In the genomic region with DNA sequence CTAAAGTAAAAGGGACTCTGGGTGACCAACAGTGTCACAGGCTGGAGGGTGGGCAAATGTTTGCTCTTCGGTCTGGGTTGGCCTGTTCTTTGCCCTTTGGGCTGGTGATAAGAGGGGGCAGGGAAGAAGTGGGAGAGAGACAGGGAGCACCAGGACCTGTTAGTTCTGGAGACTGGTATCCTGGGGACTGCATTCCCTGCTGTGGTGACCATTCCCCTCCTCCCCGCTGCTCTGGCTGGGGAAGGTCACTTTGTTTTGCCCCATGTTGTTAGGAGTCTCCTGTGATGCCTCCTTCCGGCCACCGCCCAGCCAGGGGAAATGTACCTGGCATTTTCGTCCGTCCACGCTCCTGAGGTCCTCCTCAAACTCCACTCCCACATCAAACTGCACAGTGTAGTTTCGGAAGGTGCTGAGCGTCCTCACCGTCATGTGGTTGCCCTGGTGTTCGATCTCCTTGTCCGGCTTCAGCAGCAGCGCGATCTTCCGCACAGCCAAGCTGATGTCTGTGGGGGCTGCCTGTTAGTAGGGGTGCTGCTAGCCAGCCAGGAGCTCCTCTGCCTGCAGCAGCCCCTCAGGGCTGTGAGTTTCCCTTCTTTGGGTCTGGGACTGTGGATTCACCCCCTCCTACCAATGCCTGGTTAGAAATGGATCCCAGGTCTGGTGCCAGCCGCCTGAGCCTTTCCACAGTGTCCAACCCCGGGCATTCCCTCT, we compare ENCODE assay signal across 12 cellular contexts. TPM values are rescaled to one million over a fixed set of nuclear protein-coding genes. Genes with fewer than 3 reads are reported as not detected.
DNase-seq lines count a peak whose midpoint lies in the region; ATAC-seq, FAIRE-seq and TF ChIP-seq lines count a peak whose summit lies in the region.
"Had no signal": no experiment of that assay in that cellular context is flagged by ENCODE, and none has a peak within 500 bp of the region (broad histone marks: within the 10 kb centered on the region; RNA-seq: fewer than 3 reads in every experiment).

No MANE protein-coding gene starts in this region.

- H3K27ac ChIP-seq in K562 (ENCODE audit: extremely low read depth, low read depth, low read length) (peak overlapping the region; percentile 81), subcutaneous abdominal adipose tissue (ENCODE audit: low read depth, low read length) (no peak overlapping the region), heart right ventricle (peak overlapping the region in 1 of 10 donors; percentile 38), OCI-LY7 (ENCODE audit: low read depth, low read length, poor library complexity, severe bottlenecking) (no peak overlapping the region)
- H3K27ac ChIP-seq: A549 had no signal

- H2AFZ ChIP-seq in K562 (ENCODE audit: low read depth, low read length) = peak overlapping the region; percentile 84
- no peak overlapping the region for H2AFZ ChIP-seq in OCI-LY7 (ENCODE audit: low read length)

- H3K9me2 ChIP-seq in OCI-LY7 (ENCODE audit: insufficient read depth, low read length) = no peaks in the 10 kb centered on the region

- H3K9me3 ChIP-seq in K562 (replicated peaks; ENCODE audit: control insufficient read depth, insufficient read depth, low read depth, low read length) (no peaks in the 10 kb centered on the region), subcutaneous abdominal adipose tissue (ENCODE audit: control insufficient read depth in 5 of 5, low read length in 5 of 5) (no peaks in the 10 kb centered on the region), heart right ventricle (no peaks in the 10 kb centered on the region), OCI-LY7 (ENCODE audit: low read length) (no peaks in the 10 kb centered on the region)
- H3K9me3 ChIP-seq: A549 had no signal

- peak; percentile 80 for FAIRE-seq in K562 (lab: Jason Lieb, UNC)
- FAIRE-seq: A549 had no signal

- TF ChIP-seq RAD21 in K562 (CRISPR knock-in tag; conservative IDR thresholded peaks at IDR 0.05 in 1 of 2, IDR thresholded peaks at IDR 0.05 in 1 of 2) = no peak

- H3K36me3 ChIP-seq in K562 (ENCODE audit: control insufficient read depth, insufficient read depth, low read length) = 0 out of 3 replicates have a peak, but pooled peaks cover 4% of the 10 kb centered on the region
- no peaks in the 10 kb centered on the region for H3K36me3 ChIP-seq in subcutaneous abdominal adipose tissue (ENCODE audit: control insufficient read depth in 5 of 5, insufficient read depth in 5 of 5, low read length in 5 of 5)
- no peaks in the 10 kb centered on the region for H3K36me3 ChIP-seq in heart right ventricle
- H3K36me3 ChIP-seq in OCI-LY7 (ENCODE audit: insufficient read depth, low read length) = no peaks in the 10 kb centered on the region

- TF ChIP-seq EP300 in K562 (IDR thresholded peaks at IDR 0.05; ENCODE audit: low read length) = no peak

- H3K9me1 ChIP-seq in K562 (ENCODE audit: control insufficient read depth, insufficient read depth, low read length) = no peaks in the 10 kb centered on the region

- TF ChIP-seq POLR2A in K562 (conservative IDR thresholded peaks at IDR 0.05) = no peak

- WGBS in K562 (ENCODE audit: insufficient coverage, low coverage, missing lambda C conversion rate) = 3% methylated on average over 16 of the region's 17 CpGs
- WGBS in heart right ventricle, 2 donors = 87 to 89% methylated on average over 17 of the region's 17 CpGs

- peak overlapping the region; percentile 68 to 91 for H3K9ac ChIP-seq in K562 (ENCODE audit: insufficient read depth in 1 of 2, low read depth in 2 of 2, low read length in 2 of 2)
- H3K9ac ChIP-seq in subcutaneous abdominal adipose tissue (ENCODE audit: low read length in 5 of 5) = no peak overlapping the region

- DNase-seq in activated CD8-positive, alpha-beta memory T cell treated with anti-CD3 and anti-CD28 coated beads, Interleukin-2, amount 10 ng/mL, durations not matched to agents 7 days and 5 days = no peak
- no peak for DNase-seq in activated CD8-positive, alpha-beta memory T cell treated with anti-CD3 and anti-CD28 coated beads for 24 hours
- DNase-seq in K562 (ENCODE audit: extremely low read depth in 1 of 4, low spot score in 3 of 4) (peak in 1 of 4 experiments; percentile 45), memory B cell (ENCODE audit: low spot score in 2 of 2) (no peak), heart right ventricle (no peak), OCI-LY7 (ENCODE audit: low spot score) (no peak)
- DNase-seq: activated CD4-positive, alpha-beta T cell treated with anti-CD3 and anti-CD28 coated beads for 36 hours; activated naive CD4-positive, alpha-beta T cell treated with Interleukin-2 at 50 U/mL for 16 hours; NCI-H2171 had no signal

- CTCF ChIA-PET in activated CD8-positive, alpha-beta memory T cell treated with anti-CD3 and anti-CD28 coated beads, Interleukin-2, amount 10 ng/mL, durations not matched to agents 7 days and 5 days (lab: Charles Lee) = interaction anchor here (1.2 kb wide), 1 partner anchor 15 kb away, joined by 4 read pairs; no protein-coding TSS in a partner anchor
- CTCF ChIA-PET in K562 (lab: Yijun Ruan, JAX; ENCODE audit: low intra/inter-chr PET ratio) (no interaction called here), OCI-LY7 (lab: Charles Lee; ENCODE audit: unreplicated experiment) (no interaction called here)

- H3K4me2 ChIP-seq in K562 (ENCODE audit: insufficient read depth, low read length) (peak overlapping the region; percentile 87), OCI-LY7 (ENCODE audit: low read length) (no peak overlapping the region)
- H3K4me2 ChIP-seq: A549 had no signal

- no peaks in the 10 kb centered on the region for H3K27me3 Mint-ChIP-seq in activated CD8-positive, alpha-beta memory T cell treated with anti-CD3 and anti-CD28 coated beads, Interleukin-2, amount 10 ng/mL, durations not matched to agents 7 days and 5 days
- no peaks in the 10 kb centered on the region for H3K27me3 Mint-ChIP-seq in memory B cell
- H3K27me3 Mint-ChIP-seq: activated CD4-positive, alpha-beta T cell treated with anti-CD3 and anti-CD28 coated beads for 36 hours had no signal

- TF ChIP-seq CTCF in K562 (IDR thresholded peaks at IDR 0.05 in 2 of 3, conservative IDR thresholded peaks at IDR 0.05 in 1 of 3; ENCODE audit: insufficient read depth in 2 of 3, low read depth in 1 of 3, low read length in 3 of 3) (no peak), heart right ventricle (IDR thresholded peaks at IDR 0.05) (no peak), OCI-LY7 (conservative IDR thresholded peaks at IDR 0.05; ENCODE audit: low read length) (no peak)

- H3K4me1 ChIP-seq in K562 (replicated peaks in 1 of 2; ENCODE audit: control insufficient read depth in 2 of 2, insufficient read depth in 2 of 2, low read length in 2 of 2) (peaks cover 52 to 68% of the 10 kb centered on the region in 2 experiments), subcutaneous abdominal adipose tissue (ENCODE audit: control insufficient read depth in 5 of 5, insufficient read depth in 5 of 5, low read length in 5 of 5) (peaks cover 8 to 42% (median 34%) of the 10 kb centered on the region in 5 donors), heart right ventricle (peaks cover 7 to 44% (median 34%) of the 10 kb centered on the region in 9 donors), OCI-LY7 (ENCODE audit: insufficient read depth, low read length, poor library complexity, severe bottlenecking) (peaks cover 20% of the 10 kb centered on the region)
- H3K4me1 ChIP-seq: A549 had no signal

- peaks cover 36% of the 10 kb centered on the region for H3K4me1 Mint-ChIP-seq in activated CD8-positive, alpha-beta memory T cell treated with anti-CD3 and anti-CD28 coated beads, Interleukin-2, amount 10 ng/mL, durations not matched to agents 7 days and 5 days
- H3K4me1 Mint-ChIP-seq in memory B cell = peaks cover 24% of the 10 kb centered on the region

- no peaks in the 10 kb centered on the region for H3K9me3 Mint-ChIP-seq in activated CD8-positive, alpha-beta memory T cell treated with anti-CD3 and anti-CD28 coated beads, Interleukin-2, amount 10 ng/mL, durations not matched to agents 7 days and 5 days (ENCODE audit: low read depth)
- H3K9me3 Mint-ChIP-seq in memory B cell = no peaks in the 10 kb centered on the region

- H3K27me3 ChIP-seq in K562 (ENCODE audit: control insufficient read depth in 2 of 2, insufficient read depth in 2 of 2, low read length in 2 of 2) (no peaks in the 10 kb centered on the region), subcutaneous abdominal adipose tissue (ENCODE audit: control insufficient read depth in 5 of 5, insufficient read depth in 4 of 5, low read length in 5 of 5) (peaks cover 10 to 37% (median 28%) of the 10 kb centered on the region in 5 donors), heart right ventricle (peaks cover 0 to 29% (median 0%) of the 10 kb centered on the region in 7 donors)

- intact Hi-C loops in K562 (cut with micrococcal nuclease) (no loop called here), heart right ventricle (cut with DNase I) (no loop called here), OCI-LY7 (cut with micrococcal nuclease; ENCODE audit: unreplicated experiment) (no loop called here)

- BruUV-seq in K562 (replicated peaks; lab: Mats Ljungman, UMichigan) = TSS peak; percentile 80
- no TSS peak for BruUV-seq in OCI-LY7 (replicated peaks; lab: Mats Ljungman, UMichigan)

- H3K4me3 ChIP-seq in K562 (peak overlapping the region; percentile 61), subcutaneous abdominal adipose tissue (ENCODE audit: low read depth in 1 of 5, low read length in 5 of 5) (peak overlapping the region in 3 of 5 donors; percentile 17 to 61 (median 29)), heart right ventricle (no peak overlapping the region), OCI-LY7 (ENCODE audit: low read depth, low read length, poor library complexity, severe bottlenecking) (no peak overlapping the region)
- H3K4me3 ChIP-seq: A549 had no signal

- no peak overlapping the region for H3K27ac Mint-ChIP-seq in activated CD8-positive, alpha-beta memory T cell treated with anti-CD3 and anti-CD28 coated beads, Interleukin-2, amount 10 ng/mL, durations not matched to agents 7 days and 5 days
- no peak overlapping the region for H3K27ac Mint-ChIP-seq in memory B cell
- H3K27ac Mint-ChIP-seq: activated CD4-positive, alpha-beta T cell treated with anti-CD3 and anti-CD28 coated beads for 36 hours had no signal

- 0 out of 2 replicates have a peak, but pooled peaks cover 2% of the 10 kb centered on the region for H4K20me1 ChIP-seq in K562 (replicated peaks; ENCODE audit: control insufficient read depth, insufficient read depth, low read length)
- no peaks in the 10 kb centered on the region for H4K20me1 ChIP-seq in OCI-LY7 (ENCODE audit: insufficient read depth, low read length)

- H3K79me2 ChIP-seq in K562 (ENCODE audit: control insufficient read depth, insufficient read depth, low read length) = peaks cover 35% of the 10 kb centered on the region
- no peaks in the 10 kb centered on the region for H3K79me2 ChIP-seq in OCI-LY7 (ENCODE audit: insufficient read depth, low read depth, low read length)

- POLR2A ChIA-PET in K562 (lab: Yijun Ruan, JAX) = interaction anchor here (0.8 to 1.3 kb wide), 3 partner anchors 10 to 13 kb away, joined by 3 to 5 read pairs (median 3); no protein-coding TSS in a partner anchor
- POLR2A ChIA-PET in OCI-LY7 (lab: Charles Lee) = no interaction called here

- H3K4me3 Mint-ChIP-seq in activated CD8-positive, alpha-beta memory T cell treated with anti-CD3 and anti-CD28 coated beads, Interleukin-2, amount 10 ng/mL, durations not matched to agents 7 days and 5 days = peak overlapping the region; percentile 95
- peak overlapping the region; percentile 75 for H3K4me3 Mint-ChIP-seq in memory B cell

- H3K36me3 Mint-ChIP-seq in activated CD8-positive, alpha-beta memory T cell treated with anti-CD3 and anti-CD28 coated beads, Interleukin-2, amount 10 ng/mL, durations not matched to agents 7 days and 5 days = peaks cover 7% of the 10 kb centered on the region
- H3K36me3 Mint-ChIP-seq in memory B cell = no peaks in the 10 kb centered on the region

- in situ Hi-C loops in K562 (cut with MboI) = no loop called here

- ATAC-seq in activated CD8-positive, alpha-beta memory T cell treated with anti-CD3 and anti-CD28 coated beads, Interleukin-2, amount 10 ng/mL, durations not matched to agents 7 days and 5 days = no peak
- ATAC-seq in K562 = peak; percentile 24
- ATAC-seq in memory B cell (ENCODE audit: low read depth) = no peak
- ATAC-seq in heart right ventricle = no peak
- ATAC-seq in HG02973 (IDR thresholded peaks at IDR 0.05; ENCODE audit: unreplicated experiment) = no peak
- ATAC-seq: activated CD4-positive, alpha-beta T cell treated with anti-CD3 and anti-CD28 coated beads for 36 hours had no signal

RNA-seq across cellular contexts. Expression of gene RBP5, which starts 0.6 kb away (rescaled TPM):
- total RNA-seq in activated CD8-positive, alpha-beta memory T cell treated with anti-CD3 and anti-CD28 coated beads, Interleukin-2, amount 10 ng/mL, durations not matched to agents 7 days and 5 days = under 1 TPM; 0.87 to 0.91 TPM
- 9.0 and 19.8 TPM in 2 replicates for total RNA-seq in K562 (2011; cell fraction: chromatin; rRNA removed; ENCODE audit: low replicate concordance)
- total RNA-seq in K562 (2011; cell fraction: nucleolus; rRNA removed) = 11.1 and 12.5 TPM in 2 replicates
- total RNA-seq in K562 (2011; cell fraction: nucleoplasm; rRNA removed) = 7.3 and 12.5 TPM in 2 replicates
- 8.6 and 10.6 TPM in 2 replicates for total RNA-seq in K562 (2014; rRNA removed)
- 8.1 and 11.4 TPM in 2 replicates for total RNA-seq in K562 (2014; rRNA removed; fragmentation: Illumina TruSeq; extraction: Trizol)
- total RNA-seq in K562 (2015; rRNA removed; fragmentation: Illumina TruSeq; extraction: Trizol) = 10.5 and 10.9 TPM in 2 replicates
- total RNA-seq in K562 (2021) = 11.1 and 15.7 TPM in 2 replicates
- polyA plus RNA-seq in K562 (2011; rRNA removed) = 9.1 and 12.0 TPM in 2 replicates
- polyA plus RNA-seq in K562 (2011; cell fraction: cytosol; rRNA removed) = 12.2 and 14.5 TPM in 2 replicates
- polyA plus RNA-seq in K562 (2011; cell fraction: nucleus; rRNA removed) = 19.6 and 20.2 TPM in 2 replicates
- polyA plus RNA-seq in K562 (2012) = 10.1 and 19.0 TPM in 2 replicates
- 18.7 and 22.1 TPM in 2 replicates for polyA plus RNA-seq in K562 (2014; fragmentation: Illumina TruSeq; extraction: Trizol)
- 10 to 100 TPM; 12.1 to 22.5 TPM for polyA plus RNA-seq in K562 (2014; fragmentation: Nextera tagmentation; extraction: Ambion mirVana)
- 12.2 and 12.5 TPM in 2 replicates for polyA plus RNA-seq in K562 (2014; rRNA removed)
- 22.9 and 30.5 TPM in 2 replicates for polyA minus RNA-seq in K562 (2011; rRNA and poly(A)+ RNA removed)
- polyA minus RNA-seq in K562 (2011; cell fraction: cytosol; rRNA and poly(A)+ RNA removed) = 6.6 and 10.7 TPM in 2 replicates
- polyA minus RNA-seq in K562 (2011; cell fraction: nucleus; rRNA and poly(A)+ RNA removed) = 3.0 and 11.4 TPM in 2 replicates
- total RNA-seq in heart right ventricle = 1 to 10 TPM in 1 of 10 donors, under 1 TPM in 3, not detected in 6; 0.34 to 3.2 (median 0.56) TPM
- 1 to 10 TPM in 1 of 2 donors, under 1 TPM in 1; 0.66 to 1.8 TPM for polyA plus RNA-seq in heart right ventricle
- total RNA-seq in OCI-LY7 (2014; rRNA removed; shearing (Covaris generic)) = not detected in 2 replicates
- 0.70 and 1.4 TPM in 2 replicates for total RNA-seq in OCI-LY7 (2022)
- total RNA-seq: activated CD4-positive, alpha-beta T cell treated with anti-CD3 and anti-CD28 coated beads for 36 hours had no signal

RNA-seq across cellular contexts. Expression of gene CLSTN3, which starts 2.1 kb away (rescaled TPM):
- total RNA-seq in activated CD8-positive, alpha-beta memory T cell treated with anti-CD3 and anti-CD28 coated beads, Interleukin-2, amount 10 ng/mL, durations not matched to agents 7 days and 5 days = 100 to 1,000 TPM in 1 of 2 experiments, 10 to 100 TPM in 1; 71.9 to 109 TPM
- 71.8 and 159 TPM in 2 replicates for total RNA-seq in K562 (2011; cell fraction: chromatin; rRNA removed; ENCODE audit: low replicate concordance)
- total RNA-seq in K562 (2011; cell fraction: nucleolus; rRNA removed) = 102 and 111 TPM in 2 replicates
- 67.6 and 87.0 TPM in 2 replicates for total RNA-seq in K562 (2011; cell fraction: nucleoplasm; rRNA removed)
- 7.8 and 11.0 TPM in 2 replicates for total RNA-seq in K562 (2014; rRNA removed)
- total RNA-seq in K562 (2014; rRNA removed; fragmentation: Illumina TruSeq; extraction: Trizol) = 6.2 and 6.8 TPM in 2 replicates
- 4.3 and 5.5 TPM in 2 replicates for total RNA-seq in K562 (2015; rRNA removed; fragmentation: Illumina TruSeq; extraction: Trizol)
- 14.7 and 18.5 TPM in 2 replicates for total RNA-seq in K562 (2021)
- polyA plus RNA-seq in K562 (2011; rRNA removed) = 23.2 and 27.0 TPM in 2 replicates
- polyA plus RNA-seq in K562 (2011; cell fraction: cytosol; rRNA removed) = 27.9 and 42.2 TPM in 2 replicates
- 68.7 and 118 TPM in 2 replicates for polyA plus RNA-seq in K562 (2011; cell fraction: nucleus; rRNA removed)
- polyA plus RNA-seq in K562 (2012) = 13.5 and 15.5 TPM in 2 replicates
- 11.9 and 14.3 TPM in 2 replicates for polyA plus RNA-seq in K562 (2014; fragmentation: Illumina TruSeq; extraction: Trizol)
- polyA plus RNA-seq in K562 (2014; fragmentation: Nextera tagmentation; extraction: Ambion mirVana) = under 1 TPM; 0.08 to 0.10 TPM
- 11.2 and 17.6 TPM in 2 replicates for polyA plus RNA-seq in K562 (2014; rRNA removed)
- 26.5 and 29.5 TPM in 2 replicates for polyA minus RNA-seq in K562 (2011; rRNA and poly(A)+ RNA removed)
- polyA minus RNA-seq in K562 (2011; cell fraction: cytosol; rRNA and poly(A)+ RNA removed) = 31.0 and 36.0 TPM in 2 replicates
- 29.4 TPM in 2 replicates for polyA minus RNA-seq in K562 (2011; cell fraction: nucleus; rRNA and poly(A)+ RNA removed)
- 10 to 100 TPM in 2 of 10 donors, 1 to 10 TPM in 8; 3.7 to 16.8 (median 6.0) TPM for total RNA-seq in heart right ventricle
- polyA plus RNA-seq in heart right ventricle = 1 to 10 TPM; 3.9 to 6.8 TPM
- 17.9 and 34.2 TPM in 2 replicates for total RNA-seq in OCI-LY7 (2014; rRNA removed; shearing (Covaris generic))
- 17.3 and 18.5 TPM in 2 replicates for total RNA-seq in OCI-LY7 (2022)

RNA-seq across cellular contexts. Expression of gene C1RL, which starts 19.1 kb away (rescaled TPM):
- 10 to 100 TPM; 21.8 to 27.4 TPM for total RNA-seq in activated CD8-positive, alpha-beta memory T cell treated with anti-CD3 and anti-CD28 coated beads, Interleukin-2, amount 10 ng/mL, durations not matched to agents 7 days and 5 days
- 21.5 and 28.9 TPM in 2 replicates for total RNA-seq in K562 (2011; cell fraction: chromatin; rRNA removed; ENCODE audit: low replicate concordance)
- total RNA-seq in K562 (2011; cell fraction: nucleolus; rRNA removed) = 28.0 and 30.3 TPM in 2 replicates
- total RNA-seq in K562 (2011; cell fraction: nucleoplasm; rRNA removed) = 31.4 and 33.9 TPM in 2 replicates
- total RNA-seq in K562 (2014; rRNA removed) (9.5 and 13.6 TPM in 2 replicates), K562 (2014; rRNA removed; fragmentation: Illumina TruSeq; extraction: Trizol) (3.6 and 5.4 TPM in 2 replicates), K562 (2015; rRNA removed; fragmentation: Illumina TruSeq; extraction: Trizol) (7.6 and 8.0 TPM in 2 replicates), K562 (2021) (6.9 and 9.1 TPM in 2 replicates), heart right ventricle (10 to 100 TPM in 3 of 10 donors, 1 to 10 TPM in 7; 4.5 to 24.9 (median 7.5) TPM), OCI-LY7 (2022) (7.3 and 10.4 TPM in 2 replicates)
- polyA plus RNA-seq in K562 (2011; rRNA removed) (6.3 and 6.8 TPM in 2 replicates), K562 (2014; fragmentation: Illumina TruSeq; extraction: Trizol) (7.3 and 8.8 TPM in 2 replicates), K562 (2014; fragmentation: Nextera tagmentation; extraction: Ambion mirVana) (1 to 10 TPM; 1.4 to 1.9 TPM), K562 (2014; rRNA removed) (10.7 and 13.7 TPM in 2 replicates), heart right ventricle (10 to 100 TPM in 1 of 2 donors, 1 to 10 TPM in 1; 8.3 to 22.3 TPM)
- 7.0 and 15.3 TPM in 2 replicates for polyA plus RNA-seq in K562 (2011; cell fraction: cytosol; rRNA removed)
- 15.2 and 31.3 TPM in 2 replicates for polyA plus RNA-seq in K562 (2011; cell fraction: nucleus; rRNA removed)
- polyA plus RNA-seq in K562 (2012) = 5.0 and 22.5 TPM in 2 replicates
- polyA minus RNA-seq in K562 (2011; rRNA and poly(A)+ RNA removed) = 4.2 and 6.3 TPM in 2 replicates
- 6.9 and 12.2 TPM in 2 replicates for polyA minus RNA-seq in K562 (2011; cell fraction: cytosol; rRNA and poly(A)+ RNA removed)
- 13.3 and 14.9 TPM in 2 replicates for polyA minus RNA-seq in K562 (2011; cell fraction: nucleus; rRNA and poly(A)+ RNA removed)
- total RNA-seq in OCI-LY7 (2014; rRNA removed; shearing (Covaris generic)) = 2.9 and 3.0 TPM in 2 replicates

RNA-seq across cellular contexts. Expression of gene C1R, which starts 35.8 kb away (rescaled TPM):
- total RNA-seq in activated CD8-positive, alpha-beta memory T cell treated with anti-CD3 and anti-CD28 coated beads, Interleukin-2, amount 10 ng/mL, durations not matched to agents 7 days and 5 days = 1 to 10 TPM; 4.0 to 5.3 TPM
- total RNA-seq in K562 (2011; cell fraction: chromatin; rRNA removed; ENCODE audit: low replicate concordance) = 1.5 and 1.9 TPM in 2 replicates
- 0.50 and 0.66 TPM in 2 replicates for total RNA-seq in K562 (2011; cell fraction: nucleolus; rRNA removed)
- total RNA-seq in K562 (2011; cell fraction: nucleoplasm; rRNA removed) = 0.37 and 1.8 TPM in 2 replicates
- total RNA-seq in K562 (2014; rRNA removed) (0.16 and 1.0 TPM in 2 replicates), K562 (2014; rRNA removed; fragmentation: Illumina TruSeq; extraction: Trizol) (0.13 and 0.33 TPM in 2 replicates), K562 (2015; rRNA removed; fragmentation: Illumina TruSeq; extraction: Trizol) (0.14 and 0.19 TPM in 2 replicates), K562 (2021) (0.96 and 1.0 TPM in 2 replicates), heart right ventricle (100 to 1,000 TPM in 4 of 10 donors, 10 to 100 TPM in 6; 19.9 to 238 (median 59.0) TPM), OCI-LY7 (2022) (0.30 TPM in 1 of 2 replicates, not detected in the other)
- polyA plus RNA-seq in K562 (2011; rRNA removed) (0.33 and 0.81 TPM in 2 replicates), K562 (2014; fragmentation: Illumina TruSeq; extraction: Trizol) (0.33 and 0.36 TPM in 2 replicates), K562 (2014; fragmentation: Nextera tagmentation; extraction: Ambion mirVana) (under 1 TPM in 1 of 2 experiments, not detected in 1; 0.07 TPM), K562 (2014; rRNA removed) (0.11 and 0.53 TPM in 2 replicates), heart right ventricle (100 to 1,000 TPM in 1 of 2 donors, 10 to 100 TPM in 1; 73.0 to 209 TPM)
- polyA plus RNA-seq in K562 (2011; cell fraction: cytosol; rRNA removed) = 0.42 and 0.77 TPM in 2 replicates
- polyA plus RNA-seq in K562 (2011; cell fraction: nucleus; rRNA removed) = 1.4 and 2.8 TPM in 2 replicates
- polyA plus RNA-seq in K562 (2012) = 0.20 and 0.98 TPM in 2 replicates
- 0.28 and 0.99 TPM in 2 replicates for polyA minus RNA-seq in K562 (2011; rRNA and poly(A)+ RNA removed)
- polyA minus RNA-seq in K562 (2011; cell fraction: cytosol; rRNA and poly(A)+ RNA removed) = 1.5 TPM in 1 of 2 replicates, not detected in the other
- 0.40 and 0.67 TPM in 2 replicates for polyA minus RNA-seq in K562 (2011; cell fraction: nucleus; rRNA and poly(A)+ RNA removed)
- total RNA-seq in OCI-LY7 (2014; rRNA removed; shearing (Covaris generic)) = not detected in 2 replicates

Comparison
In these comparisons a context has a peak if more than half of its experiments do, and no peak if none do; other contexts are left out.
1. H3K4me3 ChIP-seq: peak in K562 (single experiment) and subcutaneous abdominal adipose tissue (3 of 5); none in heart right ventricle (0 of 10) and OCI-LY7 (single experiment).
2. H3K9ac ChIP-seq: peak in K562 (2 of 2); none in subcutaneous abdominal adipose tissue (0 of 5).